In the genomic region with DNA sequence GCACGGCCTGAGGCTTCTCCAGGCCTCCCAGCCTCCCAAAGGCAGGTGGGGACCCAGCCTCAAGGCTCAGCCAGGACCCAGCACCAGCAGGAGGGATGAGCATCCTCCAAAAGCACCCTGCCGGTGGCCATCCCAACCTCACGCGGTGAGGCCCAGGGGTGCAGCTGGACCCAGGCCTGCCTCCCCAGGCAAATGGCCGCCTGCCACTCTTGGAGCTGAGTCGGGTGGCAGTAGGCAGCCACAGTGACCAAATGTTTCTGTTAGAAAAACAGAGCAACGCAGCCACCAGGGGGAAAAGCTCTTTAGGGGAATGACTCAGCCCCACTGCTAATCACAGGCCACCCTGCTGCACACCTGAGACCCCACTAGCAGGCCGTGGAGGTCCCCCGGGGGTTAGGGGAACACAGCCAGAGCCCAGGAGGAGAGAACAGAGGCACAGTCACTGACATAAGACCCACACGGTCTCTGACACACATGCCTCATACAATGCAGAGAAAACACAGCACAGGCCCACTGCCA, we compare ENCODE assay signal across 9 cellular contexts. TPM values are rescaled to one million over a fixed set of nuclear protein-coding genes. Genes with fewer than 3 reads are reported as not detected.
A peak's percentile ranks its signal among the peaks of the same experiment; 100 is the strongest.
DNase-seq lines count a peak whose midpoint lies in the region; ATAC-seq and TF ChIP-seq lines count a peak whose summit lies in the region.
"Had no signal": no experiment of that assay in that cellular context is flagged by ENCODE, and none has a peak within 500 bp of the region (broad histone marks: within the 10 kb centered on the region; RNA-seq: fewer than 3 reads in every experiment).

No MANE protein-coding gene starts in this region.

- H3K4me1 ChIP-seq in muscle layer of colon (ENCODE audit: insufficient read depth, low read length) = peaks cover 33% of the 10 kb centered on the region

- no peak for ATAC-seq in GM21447 (IDR thresholded peaks at IDR 0.05; ENCODE audit: unreplicated experiment)
- no peak for ATAC-seq in activated T-cell treated with anti-CD3 and anti-CD28 coated beads, Interleukin-2, amount 50 U/mL, for 72 hours (replicated peaks in 1 of 2)

- no peaks in the 10 kb centered on the region for H3K9me3 ChIP-seq in muscle layer of colon (ENCODE audit: low read length)

- no peak overlapping the region for H3K4me3 ChIP-seq in muscle layer of colon (ENCODE audit: low read depth in 1 of 2, low read length in 2 of 2)

- peak overlapping the region; percentile 74 for H3K27ac Mint-ChIP-seq in endothelial cell (ENCODE audit: unreplicated experiment)
- no peak overlapping the region for H3K27ac Mint-ChIP-seq in activated T-cell treated with anti-CD3 and anti-CD28 coated beads, Interleukin-2, amount 50 U/mL, for 72 hours

- no peaks in the 10 kb centered on the region for H3K27me3 ChIP-seq in muscle layer of colon (ENCODE audit: control insufficient read depth in 1 of 2, insufficient read depth in 2 of 2, low read length in 2 of 2)

- peaks cover 22% of the 10 kb centered on the region for H3K36me3 ChIP-seq in muscle layer of colon (ENCODE audit: insufficient read depth, low read length)

- H3K9ac ChIP-seq in muscle layer of colon (ENCODE audit: low read length) = peak overlapping the region; percentile 1

- H3K9me3 Mint-ChIP-seq in endothelial cell (ENCODE audit: unreplicated experiment) = no peaks in the 10 kb centered on the region
- no peaks in the 10 kb centered on the region for H3K9me3 Mint-ChIP-seq in activated T-cell treated with anti-CD3 and anti-CD28 coated beads, Interleukin-2, amount 50 U/mL, for 72 hours

- no peak for TF ChIP-seq CTCF in endothelial cell (IDR thresholded peaks at IDR 0.05; ENCODE audit: unreplicated experiment)

- peaks cover 25% of the 10 kb centered on the region for H3K4me1 Mint-ChIP-seq in endothelial cell (ENCODE audit: unreplicated experiment)
- H3K4me1 Mint-ChIP-seq in activated T-cell treated with anti-CD3 and anti-CD28 coated beads, Interleukin-2, amount 50 U/mL, for 72 hours (ENCODE audit: low read depth) = peaks cover 2% of the 10 kb centered on the region

- peak overlapping the region; percentile 73 for H3K27ac ChIP-seq in muscle layer of colon (ENCODE audit: low read depth, low read length)
- H3K27ac ChIP-seq: HL-60 had no signal

- peaks cover 38% of the 10 kb centered on the region for H3K27me3 Mint-ChIP-seq in endothelial cell (ENCODE audit: unreplicated experiment)
- H3K27me3 Mint-ChIP-seq in activated T-cell treated with anti-CD3 and anti-CD28 coated beads, Interleukin-2, amount 50 U/mL, for 72 hours (ENCODE audit: low read depth) = no peaks in the 10 kb centered on the region

- H3K36me3 Mint-ChIP-seq in endothelial cell (ENCODE audit: low read depth, unreplicated experiment) = peaks cover 46% of the 10 kb centered on the region
- no peaks in the 10 kb centered on the region for H3K36me3 Mint-ChIP-seq in activated T-cell treated with anti-CD3 and anti-CD28 coated beads, Interleukin-2, amount 50 U/mL, for 72 hours (ENCODE audit: insufficient read depth in 2 of 2)

- no peak overlapping the region for H3K4me3 Mint-ChIP-seq in endothelial cell (ENCODE audit: unreplicated experiment)
- no peak overlapping the region for H3K4me3 Mint-ChIP-seq in activated T-cell treated with anti-CD3 and anti-CD28 coated beads, Interleukin-2, amount 50 U/mL, for 72 hours

- DNase-seq in A172 (ENCODE audit: low spot score) (peak; percentile 71), M059J (ENCODE audit: low read depth) (peak; percentile 82), endothelial cell (ENCODE audit: low spot score) (no peak), pons (ENCODE audit: low spot score) (no peak)
- no peak for DNase-seq in stimulated activated CD4-positive, alpha-beta T cell treated with anti-CD3 and anti-CD28 coated beads, Interleukin-4, amount 100 ng/mL, for 24 hours
- no peak for DNase-seq in activated T-cell treated with anti-CD3 and anti-CD28 coated beads, Interleukin-2, amount 50 U/mL, for 72 hours

RNA-seq across cellular contexts. Expression of a gene that starts 12.5 kb away (rescaled TPM):
- 85.8 and 106 TPM in 2 replicates for total RNA-seq in A172 (2014; rRNA removed; shearing (Covaris generic))
- 47.3 and 80.5 TPM in 2 replicates for total RNA-seq in M059J (2014; rRNA removed; shearing (Covaris generic))
- total RNA-seq in endothelial cell (ENCODE audit: unreplicated experiment) = 182 TPM
- total RNA-seq in activated T-cell treated with anti-CD3 and anti-CD28 coated beads, Interleukin-2, amount 50 U/mL, for 72 hours = 1 to 10 TPM; 1.2 to 1.5 TPM

RNA-seq across cellular contexts. Expression of a gene that starts 20.1 kb away (rescaled TPM):
- not detected in 2 replicates for total RNA-seq in A172 (2014; rRNA removed; shearing (Covaris generic))
- total RNA-seq in M059J (2014; rRNA removed; shearing (Covaris generic)) = not detected in 2 replicates
- not detected for total RNA-seq in endothelial cell (ENCODE audit: unreplicated experiment)
- total RNA-seq in activated T-cell treated with anti-CD3 and anti-CD28 coated beads, Interleukin-2, amount 50 U/mL, for 72 hours = not detected

RNA-seq across cellular contexts. Expression of a gene that starts 32.0 kb away (rescaled TPM):
- total RNA-seq in A172 (2014; rRNA removed; shearing (Covaris generic)) = not detected in 2 replicates
- total RNA-seq in M059J (2014; rRNA removed; shearing (Covaris generic)) = not detected in 2 replicates
- total RNA-seq in endothelial cell (ENCODE audit: unreplicated experiment) = not detected
- total RNA-seq in activated T-cell treated with anti-CD3 and anti-CD28 coated beads, Interleukin-2, amount 50 U/mL, for 72 hours = not detected

Comparison
In these comparisons a context has a peak if more than half of its experiments do, and no peak if none do; other contexts are left out.
1. DNase-seq: peak in A172 (single experiment) and M059J (single experiment); none in endothelial cell (single experiment), pons (single experiment), stimulated activated CD4-positive, alpha-beta T cell treated with anti-CD3 and anti-CD28 coated beads, Interleukin-4, amount 100 ng/mL, for 24 hours (single experiment) and activated T-cell treated with anti-CD3 and anti-CD28 coated beads, Interleukin-2, amount 50 U/mL, for 72 hours (0 of 2).
2. RNA of a gene that starts 12.5 kb away (total RNA-seq): 182 TPM in endothelial cell (single experiment), 85.8 to 106 TPM in A172 and 47.3 to 80.5 TPM in M059J; 1.2 to 1.5 TPM in activated T-cell treated with anti-CD3 and anti-CD28 coated beads, Interleukin-2, amount 50 U/mL, for 72 hours; every median in the first group is over 10 times any median in the second.